Comparison of ENCODE assay signal across 8 cellular contexts in genomic region chr22:44677299-44678244, GRCh38. TPM values are rescaled to one million over a fixed set of nuclear protein-coding genes. Genes with fewer than 3 reads are reported as not detected.
DNase-seq lines count a peak whose midpoint lies in the region; ATAC-seq, FAIRE-seq and TF ChIP-seq lines count a peak whose summit lies in the region.

No MANE protein-coding gene starts in this region.

- no peaks in the 10 kb centered on the region for H3K27me3 Mint-ChIP-seq in stimulated activated naive CD8-positive, alpha-beta T cell treated with anti-CD3 and anti-CD28 coated beads, Interleukin-15, Interleukin-2, amounts not matched to agents 100 ng/mL and 50 ng/mL, for 24 hours
- no peaks in the 10 kb centered on the region for H3K27me3 Mint-ChIP-seq in activated T-helper 2 cell treated with anti-CD3 and anti-CD28 coated beads, Interferon-gamma antibody, Interleukin-2, Interleukin-4, amounts not matched to agents 10 μg/mL and 5 μg/mL and 100 μg/mL, durations not matched to agents 14 hours and 24 hours and 36 hours (ENCODE audit: low read depth)

- no peaks in the 10 kb centered on the region for H3K36me3 Mint-ChIP-seq in stimulated activated naive CD8-positive, alpha-beta T cell treated with anti-CD3 and anti-CD28 coated beads, Interleukin-15, Interleukin-2, amounts not matched to agents 100 ng/mL and 50 ng/mL, for 24 hours (ENCODE audit: low read depth)
- no peaks in the 10 kb centered on the region for H3K36me3 Mint-ChIP-seq in activated T-helper 2 cell treated with anti-CD3 and anti-CD28 coated beads, Interferon-gamma antibody, Interleukin-2, Interleukin-4, amounts not matched to agents 10 μg/mL and 5 μg/mL and 100 μg/mL, durations not matched to agents 14 hours and 24 hours and 36 hours (ENCODE audit: low read depth)

- intact Hi-C loops in activated T-helper 2 cell treated with anti-CD3 and anti-CD28 coated beads, Interferon-gamma antibody, Interleukin-2, Interleukin-4, amounts not matched to agents 10 μg/mL and 5 μg/mL and 100 μg/mL, durations not matched to agents 14 hours and 24 hours and 36 hours (cut with micrococcal nuclease): no loop called here
- intact Hi-C loops in right lobe of liver (cut with DNase I) (no loop called here), esophagus muscularis mucosa (cut with DNase I) (no loop called here)

- DNase-seq in stimulated activated naive CD8-positive, alpha-beta T cell treated with anti-CD3 and anti-CD28 coated beads, Interleukin-15, Interleukin-2, amounts not matched to agents 100 U/mL and 50 U/mL, for 24 hours: no peak
- DNase-seq in activated T-helper 2 cell treated with anti-CD3 and anti-CD28 coated beads, Interferon-gamma antibody, Interleukin-2, Interleukin-4, amounts not matched to agents 10 μg/mL and 5 μg/mL and 100 μg/mL, durations not matched to agents 14 hours and 24 hours and 36 hours (ENCODE audit: low spot score): no peak
- DNase-seq in right lobe of liver (no peak), GM19240 (ENCODE audit: insufficient read length, low spot score) (no peak), esophagus muscularis mucosa (ENCODE audit: extremely low spot score) (no peak), H54 (ENCODE audit: insufficient read length, low spot score) (no peak)

- H3K4me3 Mint-ChIP-seq in stimulated activated naive CD8-positive, alpha-beta T cell treated with anti-CD3 and anti-CD28 coated beads, Interleukin-15, Interleukin-2, amounts not matched to agents 100 ng/mL and 50 ng/mL, for 24 hours: peak overlapping the region; percentile 69
- H3K4me3 Mint-ChIP-seq in activated T-helper 2 cell treated with anti-CD3 and anti-CD28 coated beads, Interferon-gamma antibody, Interleukin-2, Interleukin-4, amounts not matched to agents 10 μg/mL and 5 μg/mL and 100 μg/mL, durations not matched to agents 14 hours and 24 hours and 36 hours (ENCODE audit: low read depth): peak overlapping the region; percentile 2

- no peak for ATAC-seq in stimulated activated naive CD8-positive, alpha-beta T cell treated with anti-CD3 and anti-CD28 coated beads, Interleukin-15, Interleukin-2, amounts not matched to agents 100 U/mL and 50 U/mL, for 24 hours
- ATAC-seq in right lobe of liver (peak; percentile 5 to 25 (median 23)), HG02623 (IDR thresholded peaks at IDR 0.05; ENCODE audit: unreplicated experiment) (no peak)

- TF ChIP-seq CTCF in right lobe of liver (IDR thresholded peaks at IDR 0.05) (no peak), esophagus muscularis mucosa (IDR thresholded peaks at IDR 0.05) (no peak)

- H3K4me3 ChIP-seq in right lobe of liver: peak overlapping the region in 2 of 3 donors; percentile 16 to 32
- H3K4me3 ChIP-seq in esophagus muscularis mucosa: no peak overlapping the region

- H3K27me3 ChIP-seq in right lobe of liver (no peaks in the 10 kb centered on the region), esophagus muscularis mucosa (peaks cover 0 to 17% (median 0%) of the 10 kb centered on the region in 4 donors)

- FAIRE-seq in H54 (lab: Jason Lieb, UNC): no peak

- TF ChIP-seq POLR2A in right lobe of liver (IDR thresholded peaks at IDR 0.05) (no peak), esophagus muscularis mucosa (IDR thresholded peaks at IDR 0.05; ENCODE audit: low read depth) (no peak), H54 (IDR thresholded peaks at IDR 0.05; ENCODE audit: low read depth, low read length) (no peak)

- H3K27ac ChIP-seq in right lobe of liver (no peak overlapping the region), esophagus muscularis mucosa (replicated peaks in 1 of 4) (no peak overlapping the region)

- WGBS in right lobe of liver (ENCODE audit: insufficient coverage, low coverage, low lambda C conversion rate, missing lambda C conversion rate): 9% methylated on average over 12 of the region's 26 CpGs
- WGBS in esophagus muscularis mucosa: 64% methylated on average over 25 of the region's 26 CpGs

- H3K4me1 ChIP-seq in right lobe of liver (peaks cover 0 to 12% (median 0%) of the 10 kb centered on the region in 4 donors), esophagus muscularis mucosa (peaks cover 0 to 8% (median 3%) of the 10 kb centered on the region in 4 donors)

- TF ChIP-seq EP300 in esophagus muscularis mucosa (IDR thresholded peaks at IDR 0.05): no peak

- H3K27ac Mint-ChIP-seq in stimulated activated naive CD8-positive, alpha-beta T cell treated with anti-CD3 and anti-CD28 coated beads, Interleukin-15, Interleukin-2, amounts not matched to agents 100 ng/mL and 50 ng/mL, for 24 hours: no peak overlapping the region
- H3K27ac Mint-ChIP-seq in activated T-helper 2 cell treated with anti-CD3 and anti-CD28 coated beads, Interferon-gamma antibody, Interleukin-2, Interleukin-4, amounts not matched to agents 10 μg/mL and 5 μg/mL and 100 μg/mL, durations not matched to agents 14 hours and 24 hours and 36 hours: peak overlapping the region; percentile 6

- no peaks in the 10 kb centered on the region for H3K9me3 Mint-ChIP-seq in stimulated activated naive CD8-positive, alpha-beta T cell treated with anti-CD3 and anti-CD28 coated beads, Interleukin-15, Interleukin-2, amounts not matched to agents 100 ng/mL and 50 ng/mL, for 24 hours
- H3K9me3 Mint-ChIP-seq in activated T-helper 2 cell treated with anti-CD3 and anti-CD28 coated beads, Interferon-gamma antibody, Interleukin-2, Interleukin-4, amounts not matched to agents 10 μg/mL and 5 μg/mL and 100 μg/mL, durations not matched to agents 14 hours and 24 hours and 36 hours: no peaks in the 10 kb centered on the region

- peaks cover 42% of the 10 kb centered on the region for H3K4me1 Mint-ChIP-seq in stimulated activated naive CD8-positive, alpha-beta T cell treated with anti-CD3 and anti-CD28 coated beads, Interleukin-15, Interleukin-2, amounts not matched to agents 100 ng/mL and 50 ng/mL, for 24 hours (ENCODE audit: low read depth)
- peaks cover 30% of the 10 kb centered on the region for H3K4me1 Mint-ChIP-seq in activated T-helper 2 cell treated with anti-CD3 and anti-CD28 coated beads, Interferon-gamma antibody, Interleukin-2, Interleukin-4, amounts not matched to agents 10 μg/mL and 5 μg/mL and 100 μg/mL, durations not matched to agents 14 hours and 24 hours and 36 hours (ENCODE audit: low read depth)

- H3K36me3 ChIP-seq in right lobe of liver (no peaks in the 10 kb centered on the region), esophagus muscularis mucosa (no peaks in the 10 kb centered on the region)

- H3K9me3 ChIP-seq in right lobe of liver: no peaks in the 10 kb centered on the region
- H3K9me3 ChIP-seq in esophagus muscularis mucosa: no peaks in the 10 kb centered on the region

RNA-seq across cellular contexts. Expression of gene PRR5, which starts 24.4 kb away (rescaled TPM):
- total RNA-seq in activated T-helper 2 cell treated with anti-CD3 and anti-CD28 coated beads, Interferon-gamma antibody, Interleukin-2, Interleukin-4, amounts not matched to agents 10 μg/mL and 5 μg/mL and 100 μg/mL, durations not matched to agents 14 hours and 24 hours and 36 hours: 19.8 TPM in 2 replicates
- total RNA-seq in right lobe of liver: 10 to 100 TPM; 14.1 to 25.3 (median 20.2) TPM
- total RNA-seq in esophagus muscularis mucosa: 10 to 100 TPM in 2 of 4 donors, 1 to 10 TPM in 2; 5.6 to 16.6 (median 11.4) TPM

Comparison
In these comparisons a context has a peak if more than half of its experiments do, and no peak if none do; other contexts are left out.
1. ATAC-seq: peak in right lobe of liver (4 of 4); none in stimulated activated naive CD8-positive, alpha-beta T cell treated with anti-CD3 and anti-CD28 coated beads, Interleukin-15, Interleukin-2, amounts not matched to agents 100 U/mL and 50 U/mL, for 24 hours (single experiment) and HG02623 (single experiment).
2. H3K4me3 ChIP-seq: peak in right lobe of liver (2 of 3); none in esophagus muscularis mucosa (0 of 4).